Comparison of ENCODE assay signal across 8 cellular contexts in genomic region chr6:1312444-1313363, GRCh38. TPM values are rescaled to one million over a fixed set of nuclear protein-coding genes. Genes with fewer than 3 reads are reported as not detected.
A peak's percentile ranks its signal among the peaks of the same experiment; 100 is the strongest.
DNase-seq lines count a peak whose midpoint lies in the region; ATAC-seq and TF ChIP-seq lines count a peak whose summit lies in the region.

No MANE protein-coding gene starts in this region.

- peaks cover 24% of the 10 kb centered on the region for H3K4me1 Mint-ChIP-seq in activated CD4-positive, alpha-beta T cell treated with anti-CD3 and anti-CD28 coated beads, Interleukin-2, amount 10 ng/mL, durations not matched to agents 7 days and 5 days
- H3K4me1 Mint-ChIP-seq in WTC11, result peaks cover 33% of the 10 kb centered on the region

- no peaks in the 10 kb centered on the region for H3K9me3 ChIP-seq in hepatocyte (ENCODE audit: low read depth)
- H3K9me3 ChIP-seq in smooth muscle cell (replicated peaks; ENCODE audit: low read depth), result no peaks in the 10 kb centered on the region

- H3K27me3 ChIP-seq in hepatocyte, result peaks cover 59% of the 10 kb centered on the region
- peaks cover 58% of the 10 kb centered on the region for H3K27me3 ChIP-seq in smooth muscle cell (ENCODE audit: low read depth)

- H3K4me1 ChIP-seq in hepatocyte (ENCODE audit: insufficient read depth), result peaks cover 12% of the 10 kb centered on the region
- no peaks in the 10 kb centered on the region for H3K4me1 ChIP-seq in smooth muscle cell (ENCODE audit: low read depth)

- WGBS in hepatocyte (ENCODE audit: low lambda C conversion rate, missing lambda C conversion rate), result 1% methylated on average over 62 of the region's 111 CpGs
- WGBS in smooth muscle cell (ENCODE audit: low lambda C conversion rate), result 2% methylated on average over 98 of the region's 111 CpGs

- H3K9me3 Mint-ChIP-seq in activated CD4-positive, alpha-beta T cell treated with anti-CD3 and anti-CD28 coated beads, Interleukin-2, amount 10 ng/mL, durations not matched to agents 7 days and 5 days, result no peaks in the 10 kb centered on the region
- H3K9me3 Mint-ChIP-seq in WTC11, result no peaks in the 10 kb centered on the region

- H3K27ac Mint-ChIP-seq in activated CD4-positive, alpha-beta T cell treated with anti-CD3 and anti-CD28 coated beads, Interleukin-2, amount 10 ng/mL, durations not matched to agents 7 days and 5 days, result peak overlapping the region; percentile 50
- H3K27ac Mint-ChIP-seq in WTC11, result no peak overlapping the region

- H3K9ac ChIP-seq in smooth muscle cell (ENCODE audit: low read depth), result no peak overlapping the region

- peak overlapping the region; percentile 62 for H3K4me3 Mint-ChIP-seq in activated CD4-positive, alpha-beta T cell treated with anti-CD3 and anti-CD28 coated beads, Interleukin-2, amount 10 ng/mL, durations not matched to agents 7 days and 5 days
- H3K4me3 Mint-ChIP-seq in WTC11, result peak overlapping the region; percentile 68

- H4K20me1 ChIP-seq in hepatocyte (ENCODE audit: insufficient read depth, poor library complexity, severe bottlenecking), result no peaks in the 10 kb centered on the region
- no peaks in the 10 kb centered on the region for H4K20me1 ChIP-seq in smooth muscle cell (ENCODE audit: low read depth)

- no peak for DNase-seq in activated CD4-positive, alpha-beta T cell treated with anti-CD3 and anti-CD28 coated beads, Interleukin-2, amount 10 ng/mL, durations not matched to agents 7 days and 5 days
- no peak for DNase-seq in activated CD4-positive, alpha-beta T cell treated with anti-CD3 and anti-CD28 coated beads, Interleukin-2, amount 50 U/mL, for 1 hour
- DNase-seq in WTC11 (ENCODE audit: low spot score), result peak; percentile 60
- DNase-seq in hepatocyte (ENCODE audit: low spot score), result peak; percentile 50
- no peak for DNase-seq in smooth muscle cell (lab: John Stamatoyannopoulos, UW; ENCODE audit: unreplicated experiment)
- DNase-seq in GM19240 (ENCODE audit: insufficient read length, low spot score), result no peak
- no peak for DNase-seq in NCI-H187 (lab: John Stamatoyannopoulos, UW)

- CTCF ChIA-PET in activated CD4-positive, alpha-beta T cell treated with anti-CD3 and anti-CD28 coated beads, Interleukin-2, amount 10 ng/mL, durations not matched to agents 7 days and 5 days (lab: Charles Lee), result no interaction called here
- CTCF ChIA-PET in WTC11 (lab: Charles Lee), result interaction anchor here (0.6 to 3.9 kb wide), 14 partner anchors 15 to 1529 kb away, joined by 3 to 24 read pairs (median 4); partner anchors contain the start of gene SERPINB1

- H3K36me3 ChIP-seq in hepatocyte (replicated peaks; ENCODE audit: insufficient read depth, low read depth) (no peaks in the 10 kb centered on the region), smooth muscle cell (ENCODE audit: low read depth) (no peaks in the 10 kb centered on the region)

- TF ChIP-seq CTCF in WTC11 (IDR thresholded peaks at IDR 0.05), result no peak
- peak; percentile 7 for TF ChIP-seq CTCF in hepatocyte (IDR thresholded peaks at IDR 0.05; ENCODE audit: poor library complexity)
- no peak for TF ChIP-seq CTCF in smooth muscle cell (IDR thresholded peaks at IDR 0.05; ENCODE audit: borderline replicate concordance, insufficient read depth, poor library complexity, severe bottlenecking)

- POLR2A ChIA-PET in activated CD4-positive, alpha-beta T cell treated with anti-CD3 and anti-CD28 coated beads, Interleukin-2, amount 10 ng/mL, durations not matched to agents 7 days and 5 days (lab: Charles Lee), result no interaction called here
- POLR2A ChIA-PET in WTC11 (lab: Charles Lee), result interaction anchor here (0.9 kb wide), 1 partner anchor 36 kb away, joined by 3 read pairs; no protein-coding TSS in a partner anchor

- peak overlapping the region; percentile 25 for H3K4me3 ChIP-seq in hepatocyte
- peak overlapping the region; percentile 62 for H3K4me3 ChIP-seq in smooth muscle cell

- no peaks in the 10 kb centered on the region for H3F3A ChIP-seq in smooth muscle cell (ENCODE audit: low read depth)

- peak; percentile 9 for ATAC-seq in WTC11
- no peak for ATAC-seq in GM19463 (IDR thresholded peaks at IDR 0.05; ENCODE audit: unreplicated experiment)

- peaks cover 66% of the 10 kb centered on the region for H3K27me3 Mint-ChIP-seq in activated CD4-positive, alpha-beta T cell treated with anti-CD3 and anti-CD28 coated beads, Interleukin-2, amount 10 ng/mL, durations not matched to agents 7 days and 5 days
- peaks cover 90% of the 10 kb centered on the region for H3K27me3 Mint-ChIP-seq in WTC11 (ENCODE audit: low read depth)

- H3K79me2 ChIP-seq in hepatocyte (peaks cover 16% of the 10 kb centered on the region), smooth muscle cell (ENCODE audit: low read depth) (peaks cover 8% of the 10 kb centered on the region)

- H3K9me2 ChIP-seq in hepatocyte (replicated peaks; ENCODE audit: insufficient read depth), result no peaks in the 10 kb centered on the region

- H3K27ac ChIP-seq in hepatocyte (peak overlapping the region; percentile 78), smooth muscle cell (ENCODE audit: low read depth) (peak overlapping the region; percentile 15)

- H3K36me3 Mint-ChIP-seq in activated CD4-positive, alpha-beta T cell treated with anti-CD3 and anti-CD28 coated beads, Interleukin-2, amount 10 ng/mL, durations not matched to agents 7 days and 5 days (ENCODE audit: low read depth), result peaks cover 5% of the 10 kb centered on the region
- no peaks in the 10 kb centered on the region for H3K36me3 Mint-ChIP-seq in WTC11

- peak overlapping the region; percentile 46 for H2AFZ ChIP-seq in hepatocyte
- peak overlapping the region; percentile 27 for H2AFZ ChIP-seq in smooth muscle cell (ENCODE audit: low read depth)

- H3K4me2 ChIP-seq in hepatocyte, result peak overlapping the region; percentile 87
- peak overlapping the region; percentile 94 for H3K4me2 ChIP-seq in smooth muscle cell

TF ChIP-seq in WTC11, 78 proteins besides CTCF, POLR2A, EP300 and RAD21 (continues in another document):
- TF ChIP-seq NFATC4 (CRISPR knock-in tag; IDR thresholded peaks at IDR 0.05) (no peak), MYBL2 (CRISPR knock-in tag; IDR thresholded peaks at IDR 0.05) (no peak), PRRX2 (CRISPR knock-in tag; IDR thresholded peaks at IDR 0.05) (no peak), ELF4 (CRISPR knock-in tag; IDR thresholded peaks at IDR 0.05; ENCODE audit: low read depth) (no peak), HMGA2 (CRISPR knock-in tag; IDR thresholded peaks at IDR 0.05) (no peak), TP53 (CRISPR knock-in tag; IDR thresholded peaks at IDR 0.05) (no peak), ZMAT4 (CRISPR knock-in tag; IDR thresholded peaks at IDR 0.05) (no peak), FOXJ3 (CRISPR knock-in tag; IDR thresholded peaks at IDR 0.05; ENCODE audit: borderline replicate concordance) (no peak), ZNF263 (CRISPR knock-in tag; IDR thresholded peaks at IDR 0.05; ENCODE audit: low read depth) (no peak), USF2 (CRISPR knock-in tag; IDR thresholded peaks at IDR 0.05) (no peak), FOXK1 (CRISPR knock-in tag; IDR thresholded peaks at IDR 0.05) (no peak), ZBTB21 (CRISPR knock-in tag; IDR thresholded peaks at IDR 0.05; ENCODE audit: borderline replicate concordance) (no peak), NR2C2 (CRISPR knock-in tag; IDR thresholded peaks at IDR 0.05) (no peak), OVOL2 (CRISPR knock-in tag; IDR thresholded peaks at IDR 0.05; ENCODE audit: borderline replicate concordance) (no peak), ZNF281 (CRISPR knock-in tag; IDR thresholded peaks at IDR 0.05) (no peak)
- TF ChIP-seq, protein P1, sequence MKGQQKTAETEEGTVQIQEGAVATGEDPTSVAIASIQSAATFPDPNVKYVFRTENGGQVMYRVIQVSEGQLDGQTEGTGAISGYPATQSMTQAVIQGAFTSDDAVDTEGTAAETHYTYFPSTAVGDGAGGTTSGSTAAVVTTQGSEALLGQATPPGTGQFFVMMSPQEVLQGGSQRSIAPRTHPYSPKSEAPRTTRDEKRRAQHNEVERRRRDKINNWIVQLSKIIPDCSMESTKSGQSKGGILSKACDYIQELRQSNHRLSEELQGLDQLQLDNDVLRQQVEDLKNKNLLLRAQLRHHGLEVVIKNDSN (CRISPR knock-in tag; IDR thresholded peaks at IDR 0.05), result no peak

RNA-seq across cellular contexts. Expression of gene FOXQ1, which starts 0.8 kb away (rescaled TPM):
- not detected for total RNA-seq in activated CD4-positive, alpha-beta T cell treated with anti-CD3 and anti-CD28 coated beads, Interleukin-2, amount 10 ng/mL, durations not matched to agents 7 days and 5 days
- total RNA-seq in WTC11 (2021) (0.25 to 0.35 TPM (median 0.30 TPM) in 3 replicates), hepatocyte (12.8 and 14.2 TPM in 2 replicates), smooth muscle cell (3.5 and 6.6 TPM in 2 replicates)
- polyA plus RNA-seq in hepatocyte (15.1 and 25.9 TPM in 2 replicates), smooth muscle cell (10.0 and 10.4 TPM in 2 replicates)

Comparison
In these comparisons a context has a peak if more than half of its experiments do, and no peak if none do; other contexts are left out.
1. DNase-seq: peak in WTC11 (single experiment) and hepatocyte (single experiment); none in activated CD4-positive, alpha-beta T cell treated with anti-CD3 and anti-CD28 coated beads, Interleukin-2, amount 10 ng/mL, durations not matched to agents 7 days and 5 days (single experiment), activated CD4-positive, alpha-beta T cell treated with anti-CD3 and anti-CD28 coated beads, Interleukin-2, amount 50 U/mL, for 1 hour (single experiment), smooth muscle cell (single experiment), GM19240 (single experiment) and NCI-H187 (0 of 2).